Comparison of ENCODE assay signal across 8 cellular contexts in the genomic region with DNA sequence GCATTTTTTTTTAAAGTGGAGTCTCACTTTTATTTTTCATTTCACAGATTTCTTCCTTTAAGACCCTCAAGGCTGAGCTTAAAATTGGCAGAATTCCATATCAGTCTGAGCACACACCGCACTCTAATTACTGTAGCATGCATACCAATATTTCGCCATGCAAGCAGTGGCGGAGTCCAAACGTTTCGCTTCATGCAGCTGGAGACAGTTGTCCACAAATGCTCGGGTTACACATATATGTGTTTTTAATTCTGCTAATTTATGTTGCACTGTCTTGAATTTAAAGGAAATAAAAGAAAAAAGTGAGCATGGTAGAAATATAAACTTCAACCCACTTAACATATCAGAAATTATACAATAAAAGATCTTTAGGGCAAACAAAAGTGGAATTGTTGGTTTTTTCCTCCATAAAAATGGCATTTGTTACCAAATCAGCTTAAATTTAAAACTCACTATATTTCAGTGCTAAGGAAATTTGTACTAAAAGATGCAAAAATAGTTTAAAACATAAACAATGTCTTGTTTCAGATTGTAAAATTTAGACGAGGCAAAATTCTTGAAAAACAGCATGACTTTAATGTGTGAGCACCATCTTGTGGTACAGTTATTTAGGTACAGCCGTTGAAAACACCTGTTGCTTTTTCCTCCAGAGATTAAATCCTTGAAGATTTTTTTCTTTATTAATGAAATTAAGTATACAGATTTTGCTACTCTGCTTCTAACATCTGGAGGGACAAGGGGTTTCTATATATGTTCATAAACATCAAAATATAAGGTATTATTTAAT. TPM values are rescaled to one million over a fixed set of nuclear protein-coding genes. Genes with fewer than 3 reads are reported as not detected.
DNase-seq lines count a peak whose midpoint lies in the region; TF ChIP-seq lines count a peak whose summit lies in the region.

No MANE protein-coding gene starts in this region.

- no peaks in the 10 kb centered on the region for H3K9me3 Mint-ChIP-seq in activated CD4-positive, alpha-beta T cell treated with anti-CD3 and anti-CD28 coated beads, Interleukin-2, amount 10 ng/mL, durations not matched to agents 24 days and 14 days
- no peaks in the 10 kb centered on the region for H3K9me3 Mint-ChIP-seq in neural crest cell

- no peaks in the 10 kb centered on the region for H3K9me3 ChIP-seq in esophagus muscularis mucosa

- H3K36me3 Mint-ChIP-seq in activated CD4-positive, alpha-beta T cell treated with anti-CD3 and anti-CD28 coated beads, Interleukin-2, amount 10 ng/mL, durations not matched to agents 24 days and 14 days (ENCODE audit: low read depth), result no peaks in the 10 kb centered on the region
- H3K36me3 Mint-ChIP-seq in neural crest cell (ENCODE audit: low read depth), result no peaks in the 10 kb centered on the region

- CTCF ChIA-PET in RWPE1 (lab: Yijun Ruan, JAX), result interaction anchor here (0.6 to 0.7 kb wide), 5 partner anchors 13 to 122 kb away, joined by 3 to 4 read pairs (median 3); no protein-coding TSS in a partner anchor

- H3K4me1 Mint-ChIP-seq in activated CD4-positive, alpha-beta T cell treated with anti-CD3 and anti-CD28 coated beads, Interleukin-2, amount 10 ng/mL, durations not matched to agents 24 days and 14 days, result peaks cover 3% of the 10 kb centered on the region
- no peaks in the 10 kb centered on the region for H3K4me1 Mint-ChIP-seq in neural crest cell

- intact Hi-C loops in activated CD4-positive, alpha-beta T cell treated with anti-CD3 and anti-CD28 coated beads, Interleukin-2, amount 10 ng/mL, durations not matched to agents 24 days and 14 days (cut with micrococcal nuclease), result loop anchor here (1.0 to 10.0 kb wide), 5 partner anchors 122 to 1803 kb away; partner anchors contain the start of gene MAP2
- intact Hi-C loops in esophagus muscularis mucosa (cut with DNase I), result loop anchor here (1.0 kb wide), 1 partner anchor 215 kb away; no protein-coding TSS in a partner anchor

- no peak for TF ChIP-seq EP300 in esophagus muscularis mucosa (IDR thresholded peaks at IDR 0.05)

- no peaks in the 10 kb centered on the region for H3K27me3 ChIP-seq in esophagus muscularis mucosa

- DNase-seq in activated CD4-positive, alpha-beta T cell treated with anti-CD3 and anti-CD28 coated beads, Interleukin-2, amount 10 ng/mL, durations not matched to agents 24 days and 14 days, result peak; percentile 69
- DNase-seq in activated CD4-positive, alpha-beta T cell treated with anti-CD3 and anti-CD28 coated beads, Interleukin-2, amount 50 U/mL, for 48 hours, result no peak
- peak; percentile 41 for DNase-seq in LHCN-M2 (ENCODE audit: low read depth)
- DNase-seq in RWPE1 (ENCODE audit: low spot score), result peak; percentile 42
- no peak for DNase-seq in esophagus muscularis mucosa (ENCODE audit: extremely low spot score)
- no peak for DNase-seq in neural crest cell (ENCODE audit: low read depth, low spot score)
- DNase-seq in activated T-cell treated with anti-CD3 and anti-CD28 coated beads for 4 hours, result no peak
- DNase-seq in activated gamma-delta T cell treated with Interleukin-2 at 50 U/mL for 16 hours, result no peak

- H3K27me3 Mint-ChIP-seq in activated CD4-positive, alpha-beta T cell treated with anti-CD3 and anti-CD28 coated beads, Interleukin-2, amount 10 ng/mL, durations not matched to agents 24 days and 14 days, result peaks cover 3% of the 10 kb centered on the region
- H3K27me3 Mint-ChIP-seq in neural crest cell (ENCODE audit: low read depth), result peaks cover 5% of the 10 kb centered on the region

- H3K27ac Mint-ChIP-seq in activated CD4-positive, alpha-beta T cell treated with anti-CD3 and anti-CD28 coated beads, Interleukin-2, amount 10 ng/mL, durations not matched to agents 24 days and 14 days, result no peak overlapping the region
- H3K27ac Mint-ChIP-seq in neural crest cell (ENCODE audit: unreplicated experiment), result no peak overlapping the region

- H3K4me3 Mint-ChIP-seq in activated CD4-positive, alpha-beta T cell treated with anti-CD3 and anti-CD28 coated beads, Interleukin-2, amount 10 ng/mL, durations not matched to agents 24 days and 14 days, result no peak overlapping the region
- no peak overlapping the region for H3K4me3 Mint-ChIP-seq in neural crest cell

- 39% methylated on average over 8 of the region's 8 CpGs for WGBS in esophagus muscularis mucosa

- H3K27ac ChIP-seq in RWPE1, result no peak overlapping the region
- H3K27ac ChIP-seq in esophagus muscularis mucosa (replicated peaks in 1 of 4), result no peak overlapping the region

- H3K4me1 ChIP-seq in esophagus muscularis mucosa, result peaks cover 0 to 14% (median 5%) of the 10 kb centered on the region in 4 donors

- H3K4me3 ChIP-seq in esophagus muscularis mucosa, result peak overlapping the region in 3 of 4 donors; percentile 16 to 34 (median 18)

- peak; percentile 76 for TF ChIP-seq CTCF in RWPE1 (conservative IDR thresholded peaks at IDR 0.05; ENCODE audit: low read depth)
- TF ChIP-seq CTCF in esophagus muscularis mucosa (IDR thresholded peaks at IDR 0.05), result peak; percentile 61 to 76 (median 74)
- peak; percentile 87 for TF ChIP-seq CTCF in neural crest cell (conservative IDR thresholded peaks at IDR 0.05)

- H3K36me3 ChIP-seq in esophagus muscularis mucosa, result no peaks in the 10 kb centered on the region

- no peak for TF ChIP-seq POLR2A in esophagus muscularis mucosa (IDR thresholded peaks at IDR 0.05; ENCODE audit: low read depth)

- POLR2A ChIA-PET in RWPE1 (lab: Yijun Ruan, JAX; ENCODE audit: low non-redundant PET), result no interaction called here

RNA-seq across cellular contexts. Expression of gene KANSL1L, which starts 24.1 kb away (rescaled TPM):
- 4.6 and 5.0 TPM in 2 replicates for total RNA-seq in activated CD4-positive, alpha-beta T cell treated with anti-CD3 and anti-CD28 coated beads, Interleukin-2, amount 10 ng/mL, durations not matched to agents 24 days and 14 days
- 4.1 and 8.7 TPM in 2 replicates for total RNA-seq in LHCN-M2 (2014; rRNA removed)
- polyA plus RNA-seq in LHCN-M2 (2012), result 1.6 TPM
- 10 to 100 TPM; 25.1 to 41.5 (median 30.0) TPM for total RNA-seq in esophagus muscularis mucosa
- total RNA-seq in neural crest cell, result 18.3 and 19.2 TPM in 2 replicates

RNA-seq across cellular contexts. Expression of gene ACADL, which starts 30.0 kb away (rescaled TPM):
- not detected in 2 replicates for total RNA-seq in activated CD4-positive, alpha-beta T cell treated with anti-CD3 and anti-CD28 coated beads, Interleukin-2, amount 10 ng/mL, durations not matched to agents 24 days and 14 days
- total RNA-seq in LHCN-M2 (2014; rRNA removed) (not detected in 2 replicates), esophagus muscularis mucosa (1 to 10 TPM; 1.3 to 2.1 (median 1.7) TPM), neural crest cell (0.35 TPM in 1 of 2 replicates, not detected in the other)
- not detected for polyA plus RNA-seq in LHCN-M2 (2012)

Comparison
In these comparisons a context has a peak if more than half of its experiments do, and no peak if none do; other contexts are left out.
1. DNase-seq: peak in activated CD4-positive, alpha-beta T cell treated with anti-CD3 and anti-CD28 coated beads, Interleukin-2, amount 10 ng/mL, durations not matched to agents 24 days and 14 days (single experiment), LHCN-M2 (single experiment) and RWPE1 (single experiment); none in activated CD4-positive, alpha-beta T cell treated with anti-CD3 and anti-CD28 coated beads, Interleukin-2, amount 50 U/mL, for 48 hours (0 of 2), esophagus muscularis mucosa (single experiment), neural crest cell (single experiment), activated T-cell treated with anti-CD3 and anti-CD28 coated beads for 4 hours (single experiment) and activated gamma-delta T cell treated with Interleukin-2 at 50 U/mL for 16 hours (single experiment).
2. Peak in every context shown above with its lines, with median percentiles within 50 percentile points of each other: CTCF ChIP-seq.